ENCODE assay signal across 9 cellular contexts in the genomic region with DNA sequence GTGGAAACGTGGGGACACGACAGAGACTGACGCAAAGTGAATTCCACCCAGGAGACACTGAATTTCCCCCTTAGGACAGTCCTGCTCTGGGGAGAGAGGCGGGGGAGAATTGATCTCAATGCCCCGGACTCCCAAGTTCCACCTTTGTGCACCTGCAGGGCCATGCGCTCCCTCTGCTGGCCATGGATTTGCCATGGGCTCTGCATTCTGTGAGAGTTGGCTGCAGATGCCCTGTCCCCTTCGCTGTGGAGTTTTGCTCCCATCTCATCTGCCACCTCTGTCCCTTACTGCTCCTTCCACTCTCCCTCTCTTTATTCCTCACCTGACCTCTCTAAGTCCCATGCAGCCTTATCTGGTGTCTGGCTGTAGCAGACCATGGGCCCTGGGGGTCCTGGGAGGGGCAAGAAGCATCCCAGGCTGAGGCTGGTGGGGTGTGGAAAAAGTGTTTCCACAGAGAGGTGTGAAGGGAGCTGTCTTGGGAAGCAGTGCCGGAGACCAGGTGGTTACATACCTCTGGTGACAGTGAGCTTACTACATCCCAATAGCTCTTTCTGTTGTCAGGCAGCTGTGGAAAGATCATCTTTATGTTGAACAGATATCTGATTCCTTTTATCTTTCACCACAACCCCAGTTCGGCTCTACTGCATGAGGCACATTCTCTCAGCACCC. TPM values are rescaled to one million over a fixed set of nuclear protein-coding genes. Genes with fewer than 3 reads are reported as not detected.
A peak's percentile ranks its signal among the peaks of the same experiment; 100 is the strongest.
DNase-seq lines count a peak whose midpoint lies in the region; ATAC-seq and TF ChIP-seq lines count a peak whose summit lies in the region.
"Had no signal": no experiment of that assay in that cellular context is flagged by ENCODE, and none has a peak within 500 bp of the region (broad histone marks: within the 10 kb centered on the region; RNA-seq: fewer than 3 reads in every experiment).

No MANE protein-coding gene starts in this region.

- TF ChIP-seq RAD21 in neural cell (conservative IDR thresholded peaks at IDR 0.05): no peak

- H3K79me2 ChIP-seq in neural cell (replicated peaks; ENCODE audit: insufficient read depth, low read length): no peaks in the 10 kb centered on the region

- no peaks in the 10 kb centered on the region for H3K9me2 ChIP-seq in neural cell (ENCODE audit: insufficient read depth, low read length)

- H2AFZ ChIP-seq in neural cell (ENCODE audit: low read depth, low read length): no peak overlapping the region

- H3K36me3 ChIP-seq in neural cell (ENCODE audit: insufficient read depth, low read length): no peaks in the 10 kb centered on the region
- H3K36me3 ChIP-seq: BLaER1 treated with 17β-estradiol and CSF1 and Interleukin-3, amounts not matched to agents 10 nM and 100 nM had no signal

- no peak overlapping the region for H3K4me2 ChIP-seq in neural cell (ENCODE audit: low read length)
- H3K4me2 ChIP-seq: BLaER1 treated with 17β-estradiol and CSF1 and Interleukin-3, amounts not matched to agents 10 nM and 100 nM had no signal

- no peaks in the 10 kb centered on the region for H3F3A ChIP-seq in neural cell (ENCODE audit: insufficient read depth, low read length, poor library complexity, severe bottlenecking)

- TF ChIP-seq CTCF in neural cell (IDR thresholded peaks at IDR 0.05; ENCODE audit: poor library complexity, severe bottlenecking): peak; percentile 25

- no peaks in the 10 kb centered on the region for H3K27me3 ChIP-seq in neural cell (ENCODE audit: insufficient read depth, low read depth, low read length)
- H3K27me3 ChIP-seq: BLaER1 treated with 17β-estradiol and CSF1 and Interleukin-3, amounts not matched to agents 10 nM and 100 nM had no signal

- no peaks in the 10 kb centered on the region for H4K20me1 ChIP-seq in neural cell (ENCODE audit: insufficient read depth)
- H4K20me1 ChIP-seq: BLaER1 treated with 17β-estradiol and CSF1 and Interleukin-3, amounts not matched to agents 10 nM and 100 nM had no signal

- H3K9me3 ChIP-seq in neural cell (ENCODE audit: low read length): no peaks in the 10 kb centered on the region
- H3K9me3 ChIP-seq: BLaER1 treated with 17β-estradiol and CSF1 and Interleukin-3, amounts not matched to agents 10 nM and 100 nM had no signal

- TF ChIP-seq EP300 in neural cell (conservative IDR thresholded peaks at IDR 0.05; ENCODE audit: poor library complexity, severe bottlenecking): no peak

- no peak overlapping the region for H3K4me3 ChIP-seq in neural cell (ENCODE audit: low read length)
- H3K4me3 ChIP-seq: BLaER1 treated with 17β-estradiol and CSF1 and Interleukin-3, amounts not matched to agents 10 nM and 100 nM had no signal

- ATAC-seq in HG03196 (IDR thresholded peaks at IDR 0.05; ENCODE audit: unreplicated experiment) (no peak), HG03378 (IDR thresholded peaks at IDR 0.05; ENCODE audit: unreplicated experiment) (no peak)

- no peak overlapping the region for H3K27ac ChIP-seq in neural cell (ENCODE audit: low read length)
- H3K27ac ChIP-seq: BLaER1 treated with 17β-estradiol and CSF1 and Interleukin-3, amounts not matched to agents 10 nM and 100 nM had no signal

- H3K9ac ChIP-seq in neural cell (ENCODE audit: low read length): no peak overlapping the region
- H3K9ac ChIP-seq: BLaER1 treated with 17β-estradiol and CSF1 and Interleukin-3, amounts not matched to agents 10 nM and 100 nM had no signal

- peak; percentile 21 to 36 for DNase-seq in NCI-H2081 (lab: John Stamatoyannopoulos, UW)
- DNase-seq in NCI-H2081 treated with DMSO at 0.1 percent for 48 hours (lab: John Stamatoyannopoulos, UW): no peak
- DNase-seq in NCI-H345 (lab: John Stamatoyannopoulos, UW): peak; percentile 55
- DNase-seq in cerebellum (ENCODE audit: low spot score): peak; percentile 31
- no peak for DNase-seq in NCI-H187 treated with DMSO at 0.1 percent for 48 hours (lab: John Stamatoyannopoulos, UW)

TF ChIP-seq in neural cell, 6 proteins besides CTCF, POLR2A, EP300 and RAD21:
- no peak for TF ChIP-seq EZH2 (IDR thresholded peaks at IDR 0.05; ENCODE audit: borderline replicate concordance, insufficient read depth, low read length, poor library complexity, severe bottlenecking)
- TF ChIP-seq SMC3 (conservative IDR thresholded peaks at IDR 0.05; ENCODE audit: poor library complexity): peak; percentile 19

RNA-seq across cellular contexts. Expression of a gene that starts 14.3 kb away (rescaled TPM):
- total RNA-seq in cerebellum: 4.3 TPM
- not detected in 2 replicates for polyA plus RNA-seq in neural cell
- polyA minus RNA-seq in neural cell: not detected in 2 replicates

Comparison
In these comparisons a context has a peak if more than half of its experiments do, and no peak if none do; other contexts are left out.
1. DNase-seq: peak in NCI-H2081 (2 of 2), NCI-H345 (single experiment) and cerebellum (single experiment); none in NCI-H2081 treated with DMSO at 0.1 percent for 48 hours (single experiment) and NCI-H187 treated with DMSO at 0.1 percent for 48 hours (single experiment).